Comparison of ENCODE assay signal across 1 cellular context in the genomic region with DNA sequence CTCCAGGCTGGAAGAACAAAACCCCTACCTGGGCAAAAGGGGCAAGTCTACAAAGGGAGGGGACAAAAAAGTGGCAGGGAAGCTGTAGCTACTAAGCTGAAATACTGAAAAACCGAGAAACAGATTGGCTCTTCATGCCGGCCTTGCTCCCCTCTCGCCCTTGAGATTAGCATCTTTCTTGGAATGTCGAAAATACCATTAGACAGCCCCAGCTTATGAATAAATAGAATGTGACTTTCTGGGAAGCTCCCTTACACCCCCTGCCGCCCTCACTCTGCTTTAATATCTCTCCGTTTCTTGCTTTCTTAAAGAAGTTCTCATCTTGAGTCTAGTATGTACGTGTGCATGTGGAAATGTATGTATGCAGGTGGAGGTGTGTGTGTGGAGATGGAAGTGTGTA.
A peak's percentile ranks its signal among the peaks of the same experiment; 100 is the strongest.
TF ChIP-seq lines count a peak whose summit lies in the region.

No MANE protein-coding gene starts in this region.

TF ChIP-seq in GM12878, 131 proteins besides CTCF, POLR2A, EP300 and RAD21:
- TF ChIP-seq POLR2AphosphoS5 (IDR thresholded peaks at IDR 0.05; ENCODE audit: low read length) (0 out of 2 replicates have a peak, but pooled peaks have one; percentile 10), RCOR1 (conservative IDR thresholded peaks at IDR 0.05; ENCODE audit: low read depth, low read length) (no peak), EGR1 (IDR thresholded peaks at IDR 0.05; ENCODE audit: borderline replicate concordance in 1 of 2, low read depth in 2 of 2, low read length in 2 of 2) (no peak), SUPT20H (IDR thresholded peaks at IDR 0.05; ENCODE audit: borderline replicate concordance, control insufficient read depth, low read depth, low read length) (no peak)
- TF ChIP-seq, protein P1, sequence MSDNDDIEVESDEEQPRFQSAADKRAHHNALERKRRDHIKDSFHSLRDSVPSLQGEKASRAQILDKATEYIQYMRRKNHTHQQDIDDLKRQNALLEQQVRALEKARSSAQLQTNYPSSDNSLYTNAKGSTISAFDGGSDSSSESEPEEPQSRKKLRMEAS (IDR thresholded peaks at IDR 0.05; ENCODE audit: low read depth, low read length): no peak
